8 cellular contexts compared by ENCODE assay signal in genomic region chr15:40763801-40764765, GRCh38. TPM values are rescaled to one million over a fixed set of nuclear protein-coding genes. Genes with fewer than 3 reads are reported as not detected.
DNase-seq lines count a peak whose midpoint lies in the region; ATAC-seq and TF ChIP-seq lines count a peak whose summit lies in the region.

Gene GCHFR, plus strand, starts transcription at chr15:40764068. Its CDS starts 113 bp downstream, at chr15:40764181.

- peaks cover 33% of the 10 kb centered on the region for H3K4me1 ChIP-seq in ES-I3 (ENCODE audit: insufficient read depth, low read length)
- H3K4me1 ChIP-seq in mesendoderm (ENCODE audit: control insufficient read depth, low read depth, low read length), result peaks cover 9% of the 10 kb centered on the region

- H3K27me3 Mint-ChIP-seq in activated CD4-positive, alpha-beta memory T cell treated with anti-CD3 and anti-CD28 coated beads for 36 hours, result no peaks in the 10 kb centered on the region
- H3K27me3 Mint-ChIP-seq in effector memory CD8-positive, alpha-beta T cell, result no peaks in the 10 kb centered on the region
- no peaks in the 10 kb centered on the region for H3K27me3 Mint-ChIP-seq in stimulated activated memory B cell treated with anti-CD40 and anti-IgM and Interleukin-4, amounts not matched to agents 10 μg/mL and 1 μg/mL and 100 μg/mL, for 72 hours

- peaks cover 31% of the 10 kb centered on the region for H3K4me1 Mint-ChIP-seq in activated CD4-positive, alpha-beta memory T cell treated with anti-CD3 and anti-CD28 coated beads for 36 hours (ENCODE audit: low read depth)
- H3K4me1 Mint-ChIP-seq in effector memory CD8-positive, alpha-beta T cell (ENCODE audit: low read depth in 2 of 2), result peaks cover 17 to 36% of the 10 kb centered on the region in 2 donors
- peaks cover 49% of the 10 kb centered on the region for H3K4me1 Mint-ChIP-seq in stimulated activated memory B cell treated with anti-CD40 and anti-IgM and Interleukin-4, amounts not matched to agents 10 μg/mL and 1 μg/mL and 100 μg/mL, for 72 hours

- H3K9ac ChIP-seq in ES-I3 (ENCODE audit: low read depth, low read length), result peak within 1 kb of the TSS; percentile 79
- peak within 1 kb of the TSS; percentile 76 for H3K9ac ChIP-seq in mesendoderm (ENCODE audit: low read length)

- no peaks in the 10 kb centered on the region for H3K27me3 ChIP-seq in mesendoderm (ENCODE audit: insufficient read depth, low read length, poor library complexity)

- DNase-seq in NB4 (ENCODE audit: low read depth) (peak; percentile 80), mesendoderm (peak; percentile 73), NCI-H446 treated with DMSO at 0.1 percent for 48 hours (lab: John Stamatoyannopoulos, UW) (no peak)
- peak; percentile 82 for DNase-seq in activated CD4-positive, alpha-beta memory T cell treated with anti-CD3 and anti-CD28 coated beads for 36 hours
- peak; percentile 42 to 45 (median 45) for DNase-seq in effector memory CD8-positive, alpha-beta T cell

- POLR2A ChIA-PET in activated CD4-positive, alpha-beta memory T cell treated with anti-CD3 and anti-CD28 coated beads for 36 hours (lab: Charles Lee), result interaction anchor here (0.9 to 3.5 kb wide), 6 partner anchors 10 to 130 kb away, joined by 3 to 18 read pairs (median 4); partner anchors contain the start of gene RAD51

- H2BK15ac ChIP-seq in mesendoderm (replicated peaks; ENCODE audit: low read depth), result no peak within 1 kb of the TSS

- H3K56ac ChIP-seq in mesendoderm (ENCODE audit: low read length), result peak within 1 kb of the TSS; percentile 89

- H3K79me2 ChIP-seq in mesendoderm (ENCODE audit: control insufficient read depth, insufficient read depth, low read length), result no peaks in the 10 kb centered on the region

- peak; percentile 18 for TF ChIP-seq CTCF in NB4 (IDR thresholded peaks at IDR 0.05; ENCODE audit: low read depth, low read length)

- H4K5ac ChIP-seq in mesendoderm (ENCODE audit: low read length), result no peak within 1 kb of the TSS

- H3K9me3 ChIP-seq in ES-I3 (ENCODE audit: control insufficient read depth, insufficient read depth, low read length), result no peaks in the 10 kb centered on the region

- peak; percentile 76 for TF ChIP-seq POLR2A in NB4 (IDR thresholded peaks at IDR 0.05; ENCODE audit: extremely low read depth, insufficient read length)

- H3K4ac ChIP-seq in mesendoderm (ENCODE audit: low read depth, low read length), result no peak within 1 kb of the TSS

- peak within 1 kb of the TSS; percentile 79 for H3K27ac Mint-ChIP-seq in activated CD4-positive, alpha-beta memory T cell treated with anti-CD3 and anti-CD28 coated beads for 36 hours
- peak within 1 kb of the TSS; percentile 92 to 93 for H3K27ac Mint-ChIP-seq in effector memory CD8-positive, alpha-beta T cell
- H3K27ac Mint-ChIP-seq in stimulated activated memory B cell treated with anti-CD40 and anti-IgM and Interleukin-4, amounts not matched to agents 10 μg/mL and 1 μg/mL and 100 μg/mL, for 72 hours, result peak within 1 kb of the TSS; percentile 74

- H3K79me1 ChIP-seq in mesendoderm (ENCODE audit: low read length), result no peaks in the 10 kb centered on the region

- H3K36me3 Mint-ChIP-seq in activated CD4-positive, alpha-beta memory T cell treated with anti-CD3 and anti-CD28 coated beads for 36 hours, result peaks cover 2% of the 10 kb centered on the region
- H3K36me3 Mint-ChIP-seq in effector memory CD8-positive, alpha-beta T cell (ENCODE audit: insufficient read depth), result peaks cover 10% of the 10 kb centered on the region
- no peaks in the 10 kb centered on the region for H3K36me3 Mint-ChIP-seq in stimulated activated memory B cell treated with anti-CD40 and anti-IgM and Interleukin-4, amounts not matched to agents 10 μg/mL and 1 μg/mL and 100 μg/mL, for 72 hours

- H2BK5ac ChIP-seq in mesendoderm (ENCODE audit: low read length), result no peak within 1 kb of the TSS

- no CpG with 5 or more reads among the region's 77 CpGs for WGBS in mesendoderm (ENCODE audit: extremely low coverage, insufficient coverage, low lambda C conversion rate)

- H3K27ac ChIP-seq in mesendoderm (ENCODE audit: low read depth, low read length), result peak within 1 kb of the TSS; percentile 26

- peak within 1 kb of the TSS; percentile 44 for H3K18ac ChIP-seq in mesendoderm (ENCODE audit: low read length)

- H3K4me3 ChIP-seq in NB4 (ENCODE audit: low read depth, low read length) (peak within 1 kb of the TSS; percentile 63), mesendoderm (ENCODE audit: low read length) (peak within 1 kb of the TSS; percentile 63)

- no peaks in the 10 kb centered on the region for H3K9me3 Mint-ChIP-seq in activated CD4-positive, alpha-beta memory T cell treated with anti-CD3 and anti-CD28 coated beads for 36 hours
- H3K9me3 Mint-ChIP-seq in effector memory CD8-positive, alpha-beta T cell, result no peaks in the 10 kb centered on the region
- H3K9me3 Mint-ChIP-seq in stimulated activated memory B cell treated with anti-CD40 and anti-IgM and Interleukin-4, amounts not matched to agents 10 μg/mL and 1 μg/mL and 100 μg/mL, for 72 hours, result no peaks in the 10 kb centered on the region

- intact Hi-C loops in activated CD4-positive, alpha-beta memory T cell treated with anti-CD3 and anti-CD28 coated beads for 36 hours (cut with micrococcal nuclease), result loop anchor here (1.0 to 10.0 kb wide), 3 partner anchors 9 to 81 kb away; partner anchors contain the start of genes RMDN3 and SPINT1

- H3K36me3 ChIP-seq in ES-I3 (ENCODE audit: insufficient read depth, low read length), result no peaks in the 10 kb centered on the region
- no peaks in the 10 kb centered on the region for H3K36me3 ChIP-seq in mesendoderm (ENCODE audit: control insufficient read depth, insufficient read depth, low read length)

- CTCF ChIA-PET in activated CD4-positive, alpha-beta memory T cell treated with anti-CD3 and anti-CD28 coated beads for 36 hours (lab: Charles Lee), result interaction anchor here (0.9 to 6.0 kb wide), 4 partner anchors 20 to 130 kb away, joined by 3 to 47 read pairs (median 6); partner anchors contain the start of gene VPS18

- H4K8ac ChIP-seq in mesendoderm (ENCODE audit: low read depth, low read length), result peak within 1 kb of the TSS; percentile 95

- ATAC-seq in GM21737 (IDR thresholded peaks at IDR 0.05; ENCODE audit: unreplicated experiment), result peak; percentile 36
- peak; percentile 30 for ATAC-seq in effector memory CD8-positive, alpha-beta T cell (replicated peaks)
- peak; percentile 79 for ATAC-seq in stimulated activated memory B cell treated with anti-CD40 and anti-IgM and Interleukin-4, amounts not matched to agents 10 μg/mL and 1 μg/mL and 100 μg/mL, for 72 hours

- peak within 1 kb of the TSS; percentile 82 for H3K4me2 ChIP-seq in mesendoderm (ENCODE audit: low read length)

- H2BK120ac ChIP-seq in mesendoderm (ENCODE audit: low read depth, low read length), result no peak within 1 kb of the TSS

- no peak within 1 kb of the TSS for H3K23ac ChIP-seq in mesendoderm (ENCODE audit: low read length)

- peak within 1 kb of the TSS; percentile 63 for H3K4me3 Mint-ChIP-seq in activated CD4-positive, alpha-beta memory T cell treated with anti-CD3 and anti-CD28 coated beads for 36 hours
- H3K4me3 Mint-ChIP-seq in effector memory CD8-positive, alpha-beta T cell, result peak within 1 kb of the TSS; percentile 78 to 87
- peak within 1 kb of the TSS; percentile 86 for H3K4me3 Mint-ChIP-seq in stimulated activated memory B cell treated with anti-CD40 and anti-IgM and Interleukin-4, amounts not matched to agents 10 μg/mL and 1 μg/mL and 100 μg/mL, for 72 hours

- peak within 1 kb of the TSS; percentile 46 for H2AK5ac ChIP-seq in mesendoderm (ENCODE audit: low read length)

RNA-seq across cellular contexts. Expression of gene GCHFR, which starts in this region (rescaled TPM):
- 10 to 100 TPM; 36.0 to 40.2 TPM for total RNA-seq in activated CD4-positive, alpha-beta memory T cell treated with anti-CD3 and anti-CD28 coated beads for 36 hours
- 14.0 TPM for polyA plus RNA-seq in mesendoderm (2013, experiment 1 of 2)
- 13.5 TPM for polyA plus RNA-seq in mesendoderm (2013, experiment 2 of 2)
